Comparison of ENCODE assay signal across 1 cellular context in genomic region chr12:121383601-121384019, GRCh38.
TF ChIP-seq lines count a peak whose summit lies in the region.

No MANE protein-coding gene starts in this region.

TF ChIP-seq in HCT116, 20 proteins besides CTCF, POLR2A, EP300 and RAD21:
- TF ChIP-seq ZBTB33 (IDR thresholded peaks at IDR 0.05; ENCODE audit: extremely low read depth, insufficient replicate concordance, low read length): no peak
- TF ChIP-seq ELF1 (IDR thresholded peaks at IDR 0.05; ENCODE audit: borderline replicate concordance, low read depth): no peak
- no peak for TF ChIP-seq ZFX (IDR thresholded peaks at IDR 0.05)
- TF ChIP-seq SIN3A (IDR thresholded peaks at IDR 0.05; ENCODE audit: low read depth): no peak
- no peak for TF ChIP-seq SP1 (IDR thresholded peaks at IDR 0.05; ENCODE audit: low read depth)
- TF ChIP-seq FOSL1 (IDR thresholded peaks at IDR 0.05; ENCODE audit: low read depth): no peak
- TF ChIP-seq YY1 (IDR thresholded peaks at IDR 0.05; ENCODE audit: extremely low read depth, insufficient replicate concordance, low read depth, low read length): no peak
- no peak for TF ChIP-seq EGR1 (IDR thresholded peaks at IDR 0.05; ENCODE audit: low read depth)
- no peak for TF ChIP-seq MAX (IDR thresholded peaks at IDR 0.05)
- no peak for TF ChIP-seq ATF3 (IDR thresholded peaks at IDR 0.05)
- no peak for TF ChIP-seq REST (IDR thresholded peaks at IDR 0.05; ENCODE audit: low read depth)
- no peak for TF ChIP-seq POLR2AphosphoS5 (IDR thresholded peaks at IDR 0.05; ENCODE audit: low read depth, low read length)
- TF ChIP-seq CBX3 (IDR thresholded peaks at IDR 0.05; ENCODE audit: low read depth): no peak
- TF ChIP-seq EZH2 (IDR thresholded peaks at IDR 0.05): no peak
- TF ChIP-seq CEBPB (IDR thresholded peaks at IDR 0.05; ENCODE audit: low read depth): no peak
- TF ChIP-seq SRF (IDR thresholded peaks at IDR 0.05; ENCODE audit: low read depth): no peak
- TF ChIP-seq JUND (IDR thresholded peaks at IDR 0.05): no peak
